10 cellular contexts compared by ENCODE assay signal in genomic region chr19:18460313-18460712, GRCh38. TPM values are rescaled to one million over a fixed set of nuclear protein-coding genes. Genes with fewer than 3 reads are reported as not detected.
A peak's percentile ranks its signal among the peaks of the same experiment; 100 is the strongest.
DNase-seq lines count a peak whose midpoint lies in the region; ATAC-seq, FAIRE-seq and TF ChIP-seq lines count a peak whose summit lies in the region.
"Had no signal": no experiment of that assay in that cellular context is flagged by ENCODE, and none has a peak within 500 bp of the region (broad histone marks: within the 10 kb centered on the region; RNA-seq: fewer than 3 reads in every experiment).

No MANE protein-coding gene starts in this region.

- DNase-seq in HCEC 1CT (peak; percentile 72), K562 (ENCODE audit: extremely low read depth in 1 of 4, low spot score in 3 of 4) (no peak), hepatic stellate cell (ENCODE audit: low spot score) (peak; percentile 86), activated T-cell treated with anti-CD3 and anti-CD28 coated beads for 4 hours (no peak), HT-29 (ENCODE audit: low spot score) (no peak), nucleus accumbens (lab: John Stamatoyannopoulos, UW) (no peak)
- DNase-seq: activated naive CD8-positive, alpha-beta T cell treated with anti-CD3 and anti-CD28 coated beads, Interleukin-2, amount 50 U/mL, for 24 hours; T-helper 9 cell had no signal

- no peak overlapping the region for H3K4me2 ChIP-seq in K562 (ENCODE audit: insufficient read depth, low read length)

- ATAC-seq in K562 (no peak), HG03039 (IDR thresholded peaks at IDR 0.05; ENCODE audit: unreplicated experiment) (no peak)
- ATAC-seq: activated naive CD8-positive, alpha-beta T cell treated with anti-CD3 and anti-CD28 coated beads, Interleukin-2, amount 50 U/mL, for 24 hours had no signal

- WGBS in K562 (ENCODE audit: insufficient coverage, low coverage, missing lambda C conversion rate) = 87% methylated on average over 10 of the region's 10 CpGs

- no peaks in the 10 kb centered on the region for H3K9me1 ChIP-seq in K562 (ENCODE audit: control insufficient read depth, insufficient read depth, low read length)

- H4K20me1 ChIP-seq in K562 (replicated peaks; ENCODE audit: control insufficient read depth, insufficient read depth, low read length) = peaks cover 3% of the 10 kb centered on the region

- POLR2A ChIA-PET in K562 (lab: Yijun Ruan, JAX) = interaction anchor here (0.8 kb wide), 1 partner anchor 128 kb away, joined by 3 read pairs; no protein-coding TSS in a partner anchor

- intact Hi-C loops in K562 (cut with micrococcal nuclease) = no loop called here

- H3K36me3 ChIP-seq in K562 (ENCODE audit: control insufficient read depth, insufficient read depth, low read length) = peaks cover 73% of the 10 kb centered on the region
- peaks cover 7 to 30% (median 26%) of the 10 kb centered on the region in 3 donors for H3K36me3 ChIP-seq in skeletal muscle tissue (ENCODE audit: control insufficient read depth in 3 of 3, insufficient read depth in 3 of 3, low read length in 3 of 3)

- CTCF ChIA-PET in K562 (lab: Yijun Ruan, JAX; ENCODE audit: low intra/inter-chr PET ratio) = no interaction called here

- H3K27me3 ChIP-seq in K562 (ENCODE audit: control insufficient read depth in 2 of 2, insufficient read depth in 2 of 2, low read length in 2 of 2) = no peaks in the 10 kb centered on the region
- H3K27me3 ChIP-seq in skeletal muscle tissue (ENCODE audit: control insufficient read depth in 3 of 3, insufficient read depth in 3 of 3, low read length in 3 of 3) = no peaks in the 10 kb centered on the region

- H3K9me3 ChIP-seq in K562 (replicated peaks; ENCODE audit: control insufficient read depth, insufficient read depth, low read depth, low read length) (no peaks in the 10 kb centered on the region), skeletal muscle tissue (ENCODE audit: control insufficient read depth in 3 of 3, low read length in 3 of 3) (no peaks in the 10 kb centered on the region)

- H3K4me1 ChIP-seq in K562 (replicated peaks in 1 of 2; ENCODE audit: control insufficient read depth in 2 of 2, insufficient read depth in 2 of 2, low read length in 2 of 2) (peaks cover 0 to 39% of the 10 kb centered on the region in 2 experiments; a peak in 2 of 5 replicates), skeletal muscle tissue (ENCODE audit: control insufficient read depth in 3 of 3, insufficient read depth in 3 of 3, low read length in 3 of 3) (peaks cover 70 to 86% (median 86%) of the 10 kb centered on the region in 3 donors)

- TF ChIP-seq POLR2A in K562 (conservative IDR thresholded peaks at IDR 0.05) = no peak

- no peaks in the 10 kb centered on the region; the same call in 2 of the 3 replicates for H3K79me2 ChIP-seq in K562 (ENCODE audit: control insufficient read depth, insufficient read depth, low read length)

- H3K9ac ChIP-seq in K562 (ENCODE audit: insufficient read depth in 1 of 2, low read depth in 2 of 2, low read length in 2 of 2) = no peak overlapping the region
- H3K9ac ChIP-seq in skeletal muscle tissue (ENCODE audit: low read depth in 1 of 3, low read length in 3 of 3) = peak overlapping the region; percentile 29 to 79 (median 57)

- no peak for TF ChIP-seq CTCF in K562 (IDR thresholded peaks at IDR 0.05 in 2 of 3, conservative IDR thresholded peaks at IDR 0.05 in 1 of 3; ENCODE audit: insufficient read depth in 2 of 3, low read depth in 1 of 3, low read length in 3 of 3)

- in situ Hi-C loops in K562 (cut with MboI) = no loop called here

- FAIRE-seq in K562 (lab: Jason Lieb, UNC) = no peak

- no peak for TF ChIP-seq RAD21 in K562 (CRISPR knock-in tag; conservative IDR thresholded peaks at IDR 0.05 in 1 of 2, IDR thresholded peaks at IDR 0.05 in 1 of 2)

- no peak for TF ChIP-seq EP300 in K562 (IDR thresholded peaks at IDR 0.05; ENCODE audit: low read length)

- no peak overlapping the region for H3K27ac ChIP-seq in K562 (ENCODE audit: extremely low read depth, low read depth, low read length)
- H3K27ac ChIP-seq in skeletal muscle tissue (ENCODE audit: low read depth, low read length) = peak overlapping the region; percentile 95

- H2AFZ ChIP-seq in K562 (ENCODE audit: low read depth, low read length) = no peak overlapping the region

- H3K4me3 ChIP-seq in K562 = no peak overlapping the region
- H3K4me3 ChIP-seq in skeletal muscle tissue (ENCODE audit: low read length in 3 of 3) = peak overlapping the region; percentile 6 to 60 (median 7)

- no TSS peak for BruUV-seq in K562 (replicated peaks; lab: Mats Ljungman, UMichigan)

TF ChIP-seq in K562, 482 proteins besides CTCF, POLR2A, EP300 and RAD21:
- TF ChIP-seq NFIX (CRISPR knock-in tag; IDR thresholded peaks at IDR 0.05; ENCODE audit: low read depth) (peak; percentile 79), MBD1 (CRISPR knock-in tag; IDR thresholded peaks at IDR 0.05) (no peak), NFIC (IDR thresholded peaks at IDR 0.05) (peak; percentile 96)

RNA-seq across cellular contexts. Expression of gene ISYNA1, which starts 22.4 kb away (rescaled TPM):
- 155 and 651 TPM in 2 replicates for total RNA-seq in K562 (2011; cell fraction: chromatin; rRNA removed; ENCODE audit: low replicate concordance)
- 616 and 678 TPM in 2 replicates for total RNA-seq in K562 (2011; cell fraction: nucleolus; rRNA removed)
- 226 and 284 TPM in 2 replicates for total RNA-seq in K562 (2011; cell fraction: nucleoplasm; rRNA removed)
- total RNA-seq in K562 (2014; rRNA removed) (180 and 202 TPM in 2 replicates), K562 (2014; rRNA removed; fragmentation: Illumina TruSeq; extraction: Trizol) (14.6 and 32.0 TPM in 2 replicates), K562 (2015; rRNA removed; fragmentation: Illumina TruSeq; extraction: Trizol) (93.2 and 96.8 TPM in 2 replicates), K562 (2021) (435 and 460 TPM in 2 replicates), skeletal muscle tissue (86.6 TPM)
- polyA plus RNA-seq in K562 (2011; rRNA removed) (99.3 and 191 TPM in 2 replicates), K562 (2014; fragmentation: Illumina TruSeq; extraction: Trizol) (73.2 and 198 TPM in 2 replicates), K562 (2014; fragmentation: Nextera tagmentation; extraction: Ambion mirVana) (10 to 100 TPM; 21.8 to 57.6 TPM), K562 (2014; rRNA removed) (376 and 380 TPM in 2 replicates)
- 148 and 356 TPM in 2 replicates for polyA plus RNA-seq in K562 (2011; cell fraction: cytosol; rRNA removed)
- polyA plus RNA-seq in K562 (2011; cell fraction: nucleus; rRNA removed) = 1,012 and 1,382 TPM in 2 replicates
- 319 and 453 TPM in 2 replicates for polyA plus RNA-seq in K562 (2012)
- 36.7 and 52.6 TPM in 2 replicates for polyA minus RNA-seq in K562 (2011; rRNA and poly(A)+ RNA removed)
- polyA minus RNA-seq in K562 (2011; cell fraction: cytosol; rRNA and poly(A)+ RNA removed) = 173 and 245 TPM in 2 replicates
- polyA minus RNA-seq in K562 (2011; cell fraction: nucleus; rRNA and poly(A)+ RNA removed) = 114 and 124 TPM in 2 replicates
- total RNA-seq in HT-29 (2014; rRNA removed; shearing (Covaris generic)) = 5.3 and 14.9 TPM in 2 replicates

RNA-seq across cellular contexts. Expression of gene SSBP4, which starts 41.1 kb away (rescaled TPM):
- total RNA-seq in K562 (2011; cell fraction: chromatin; rRNA removed; ENCODE audit: low replicate concordance) = 28.5 and 141 TPM in 2 replicates
- 209 and 228 TPM in 2 replicates for total RNA-seq in K562 (2011; cell fraction: nucleolus; rRNA removed)
- 68.6 and 76.2 TPM in 2 replicates for total RNA-seq in K562 (2011; cell fraction: nucleoplasm; rRNA removed)
- total RNA-seq in K562 (2014; rRNA removed) (125 and 188 TPM in 2 replicates), K562 (2014; rRNA removed; fragmentation: Illumina TruSeq; extraction: Trizol) (21.2 and 21.4 TPM in 2 replicates), K562 (2015; rRNA removed; fragmentation: Illumina TruSeq; extraction: Trizol) (72.3 and 76.3 TPM in 2 replicates), K562 (2021) (189 TPM in 2 replicates), skeletal muscle tissue (79.3 TPM)
- polyA plus RNA-seq in K562 (2011; rRNA removed) (20.1 and 25.9 TPM in 2 replicates), K562 (2014; fragmentation: Illumina TruSeq; extraction: Trizol) (39.0 and 114 TPM in 2 replicates), K562 (2014; fragmentation: Nextera tagmentation; extraction: Ambion mirVana) (1 to 10 TPM; 1.1 to 1.9 TPM), K562 (2014; rRNA removed) (119 and 133 TPM in 2 replicates)
- 25.4 and 118 TPM in 2 replicates for polyA plus RNA-seq in K562 (2011; cell fraction: cytosol; rRNA removed)
- polyA plus RNA-seq in K562 (2011; cell fraction: nucleus; rRNA removed) = 134 and 296 TPM in 2 replicates
- 81.3 and 110 TPM in 2 replicates for polyA plus RNA-seq in K562 (2012)
- 3.6 and 7.0 TPM in 2 replicates for polyA minus RNA-seq in K562 (2011; rRNA and poly(A)+ RNA removed)
- polyA minus RNA-seq in K562 (2011; cell fraction: cytosol; rRNA and poly(A)+ RNA removed) = 37.3 and 43.8 TPM in 2 replicates
- 85.0 and 105 TPM in 2 replicates for polyA minus RNA-seq in K562 (2011; cell fraction: nucleus; rRNA and poly(A)+ RNA removed)
- 78.0 and 87.1 TPM in 2 replicates for total RNA-seq in HT-29 (2014; rRNA removed; shearing (Covaris generic))

Comparison
In these comparisons a context has a peak if more than half of its experiments do, and no peak if none do; other contexts are left out.
1. DNase-seq: peak in HCEC 1CT (single experiment) and hepatic stellate cell (single experiment); none in K562 (0 of 4), activated T-cell treated with anti-CD3 and anti-CD28 coated beads for 4 hours (single experiment), HT-29 (single experiment) and nucleus accumbens (0 of 56).
2. H3K9ac ChIP-seq: peak in skeletal muscle tissue (3 of 3); none in K562 (0 of 2).